Comparison of ENCODE assay signal across 1 cellular context in genomic region chr20:63274381-63275228, GRCh38.
TF ChIP-seq lines count a peak whose summit lies in the region.

No MANE protein-coding gene starts in this region.

TF ChIP-seq in SK-N-SH, 30 proteins besides CTCF, POLR2A, EP300 and RAD21 (continued from another document):
- TF ChIP-seq USF2 (IDR thresholded peaks at IDR 0.05; ENCODE audit: borderline replicate concordance, low read depth, low read length): no peak
- no peak for TF ChIP-seq EZH2phosphoT487 (IDR thresholded peaks at IDR 0.05; ENCODE audit: borderline replicate concordance, low read depth)
- no peak for TF ChIP-seq TCF12 (IDR thresholded peaks at IDR 0.05)
TF ChIP-seq in SK-N-SH: peak in this region for 0.
